Comparison of ENCODE assay signal across 22 cellular contexts in the genomic region with DNA sequence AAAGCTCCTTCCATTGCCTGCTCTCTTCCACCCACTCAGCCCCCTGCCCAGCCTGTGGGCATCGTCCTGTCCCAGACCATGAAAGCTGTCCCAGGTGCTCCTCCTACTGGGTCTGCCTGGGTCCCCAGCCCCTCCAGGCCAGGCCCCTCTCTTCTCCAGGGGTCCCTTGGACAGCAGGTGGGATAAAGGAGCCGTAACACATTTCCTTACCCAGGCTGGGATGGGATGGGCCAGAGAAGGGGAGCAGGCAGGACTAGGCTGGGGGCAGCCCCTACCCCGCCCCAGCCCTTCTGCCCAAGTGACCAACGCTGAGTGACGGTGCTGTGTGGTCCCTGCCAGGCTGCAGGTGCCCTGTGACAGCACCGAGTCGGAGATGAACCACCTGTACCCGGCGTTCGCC.
DNase-seq lines count a peak whose midpoint lies in the region; ATAC-seq, FAIRE-seq and TF ChIP-seq lines count a peak whose summit lies in the region.
"Had no signal": no experiment of that assay in that cellular context is flagged by ENCODE, and none has a peak within 500 bp of the region (broad histone marks: within the 10 kb centered on the region; RNA-seq: fewer than 3 reads in every experiment).

No MANE protein-coding gene starts in this region.

- H3K4me3 ChIP-seq in breast epithelium (peak overlapping the region in 2 of 3 donors; percentile 2 to 46), WERI-Rb-1 (ENCODE audit: low read depth, low read length) (no peak overlapping the region), pancreas (no peak overlapping the region)
- H3K4me3 ChIP-seq: A549, GM12878 had no signal

- no peaks in the 10 kb centered on the region for H3K9me3 Mint-ChIP-seq in MCF 10A (ENCODE audit: unreplicated experiment)
- no peaks in the 10 kb centered on the region for H3K9me3 Mint-ChIP-seq in neural crest cell
- H3K9me3 Mint-ChIP-seq in stimulated activated naive B cell treated with anti-CD40 and anti-IgM and Interleukin-4, amounts not matched to agents 10 μg/mL and 1 μg/mL and 100 μg/mL, for 72 hours, result no peaks in the 10 kb centered on the region
- no peaks in the 10 kb centered on the region for H3K9me3 Mint-ChIP-seq in Calu3 (ENCODE audit: low read depth, unreplicated experiment)
- H3K9me3 Mint-ChIP-seq: CD4-positive, alpha-beta memory T cell had no signal

- H3K9me3 ChIP-seq in breast epithelium (no peaks in the 10 kb centered on the region), WERI-Rb-1 (ENCODE audit: severe bottlenecking) (no peaks in the 10 kb centered on the region), pancreas (no peaks in the 10 kb centered on the region)
- H3K9me3 ChIP-seq: A549, BE2C had no signal

- no peak overlapping the region for H3K27ac Mint-ChIP-seq in MCF 10A (ENCODE audit: low read depth, unreplicated experiment)
- peak overlapping the region; percentile 35 for H3K27ac Mint-ChIP-seq in neural crest cell (ENCODE audit: unreplicated experiment)
- H3K27ac Mint-ChIP-seq in stimulated activated naive B cell treated with anti-CD40 and anti-IgM and Interleukin-4, amounts not matched to agents 10 μg/mL and 1 μg/mL and 100 μg/mL, for 72 hours, result peak overlapping the region; percentile 39
- H3K27ac Mint-ChIP-seq in Calu3 (ENCODE audit: unreplicated experiment), result no peak overlapping the region
- H3K27ac Mint-ChIP-seq: CD4-positive, alpha-beta memory T cell had no signal

- peaks cover 6% of the 10 kb centered on the region for H3K36me3 Mint-ChIP-seq in MCF 10A (ENCODE audit: insufficient read depth, unreplicated experiment)
- no peaks in the 10 kb centered on the region for H3K36me3 Mint-ChIP-seq in neural crest cell (ENCODE audit: low read depth)
- H3K36me3 Mint-ChIP-seq in stimulated activated naive B cell treated with anti-CD40 and anti-IgM and Interleukin-4, amounts not matched to agents 10 μg/mL and 1 μg/mL and 100 μg/mL, for 72 hours, result no peaks in the 10 kb centered on the region
- peaks cover 4% of the 10 kb centered on the region for H3K36me3 Mint-ChIP-seq in Calu3 (ENCODE audit: insufficient read depth, unreplicated experiment)
- H3K36me3 Mint-ChIP-seq: CD4-positive, alpha-beta memory T cell had no signal

- H3K36me3 ChIP-seq in breast epithelium, result no peaks in the 10 kb centered on the region
- H3K36me3 ChIP-seq in WERI-Rb-1, result peaks cover 15% of the 10 kb centered on the region
- H3K36me3 ChIP-seq in pancreas, result no peaks in the 10 kb centered on the region
- H3K36me3 ChIP-seq: BE2C had no signal

- CTCF ChIA-PET in MCF 10A (lab: Yijun Ruan, JAX) (no interaction called here), Calu3 (lab: Charles Lee) (interaction anchor here (0.5 kb wide), 1 partner anchor 288 kb away, joined by 5 read pairs; no protein-coding TSS in a partner anchor)

- DNase-seq in breast epithelium (ENCODE audit: low spot score in 2 of 2) (no peak), MCF 10A (ENCODE audit: unreplicated experiment) (no peak), WERI-Rb-1 (no peak), neural crest cell (ENCODE audit: low read depth, low spot score) (no peak), Calu3 (no peak), pancreas (no peak)
- DNase-seq in stimulated activated naive B cell treated with anti-CD40 and anti-IgM and Interleukin-4, amounts not matched to agents 10 μg/mL and 1 μg/mL and 100 μg/mL, for 72 hours, result no peak
- DNase-seq: 8988T; ACHN; AML-193; BE2C; CD4-positive, alpha-beta memory T cell; COR-L47; DND-41; GOT3; HCEC 1CT had no signal

- H3K4me3 Mint-ChIP-seq in MCF 10A (ENCODE audit: unreplicated experiment) (no peak overlapping the region), neural crest cell (no peak overlapping the region), Calu3 (ENCODE audit: low read depth, unreplicated experiment) (no peak overlapping the region)
- no peak overlapping the region for H3K4me3 Mint-ChIP-seq in stimulated activated naive B cell treated with anti-CD40 and anti-IgM and Interleukin-4, amounts not matched to agents 10 μg/mL and 1 μg/mL and 100 μg/mL, for 72 hours
- H3K4me3 Mint-ChIP-seq: CD4-positive, alpha-beta memory T cell had no signal

- H3K4me1 Mint-ChIP-seq in MCF 10A (ENCODE audit: insufficient read depth, unreplicated experiment) (no peaks in the 10 kb centered on the region), neural crest cell (no peaks in the 10 kb centered on the region), Calu3 (ENCODE audit: low read depth, unreplicated experiment) (no peaks in the 10 kb centered on the region)
- H3K4me1 Mint-ChIP-seq in stimulated activated naive B cell treated with anti-CD40 and anti-IgM and Interleukin-4, amounts not matched to agents 10 μg/mL and 1 μg/mL and 100 μg/mL, for 72 hours, result peaks cover 8 to 10% of the 10 kb centered on the region in 2 donors
- H3K4me1 Mint-ChIP-seq: CD4-positive, alpha-beta memory T cell had no signal

- WGBS in pancreas, 2 donors, result 85 to 89% methylated on average over 10 of the region's 10 CpGs

- BruUV-seq in MCF 10A (replicated peaks; lab: Mats Ljungman, UMichigan), result no TSS peak
- BruUV-seq in Calu3 (replicated peaks; lab: Mats Ljungman, UMichigan), result no TSS peak

- H3K27me3 ChIP-seq in breast epithelium (no peaks in the 10 kb centered on the region), WERI-Rb-1 (ENCODE audit: insufficient read depth, low read depth, severe bottlenecking) (no peaks in the 10 kb centered on the region), pancreas (no peaks in the 10 kb centered on the region)
- H3K27me3 ChIP-seq: BE2C had no signal

- no peak overlapping the region for H3K27ac ChIP-seq in breast epithelium
- peak overlapping the region; percentile 53 for H3K27ac ChIP-seq in WERI-Rb-1
- no peak overlapping the region for H3K27ac ChIP-seq in pancreas
- H3K27ac ChIP-seq: A549 had no signal

- POLR2A ChIA-PET in MCF 10A (lab: Yijun Ruan, JAX), result no interaction called here

- FAIRE-seq in pancreas (lab: Jason Lieb, UNC), result no peak
- FAIRE-seq: A549, G401.6, GM12878, GM18507, H54 had no signal

- H3K4me1 ChIP-seq in breast epithelium, result peaks cover 0 to 3% of the 10 kb centered on the region in 2 donors
- no peaks in the 10 kb centered on the region for H3K4me1 ChIP-seq in pancreas
- H3K4me1 ChIP-seq: A549, BE2C had no signal

- TF ChIP-seq CTCF in breast epithelium (IDR thresholded peaks at IDR 0.05) (no peak), MCF 10A (IDR thresholded peaks at IDR 0.05; ENCODE audit: unreplicated experiment) (no peak), WERI-Rb-1 (IDR thresholded peaks at IDR 0.05; ENCODE audit: low read depth, low read length) (no peak), neural crest cell (conservative IDR thresholded peaks at IDR 0.05) (no peak), Calu3 (IDR thresholded peaks at IDR 0.05; ENCODE audit: unreplicated experiment) (no peak), pancreas (IDR thresholded peaks at IDR 0.05) (no peak)

- intact Hi-C loops in breast epithelium (cut with DNase I; ENCODE audit: low total_unique reads) (no loop called here), MCF 10A (cut with micrococcal nuclease) (loop anchor here (10.0 kb wide), 1 partner anchor 74 kb away; no protein-coding TSS in a partner anchor), Calu3 (cut with micrococcal nuclease; ENCODE audit: unreplicated experiment) (no loop called here), pancreas (cut with DNase I) (no loop called here)

- no peak for TF ChIP-seq POLR2A in breast epithelium (IDR thresholded peaks at IDR 0.05)

- H3K27me3 Mint-ChIP-seq in MCF 10A (ENCODE audit: insufficient read depth, unreplicated experiment) (no peaks in the 10 kb centered on the region), neural crest cell (ENCODE audit: low read depth) (no peaks in the 10 kb centered on the region), Calu3 (ENCODE audit: unreplicated experiment) (peaks cover 42% of the 10 kb centered on the region)
- H3K27me3 Mint-ChIP-seq in stimulated activated naive B cell treated with anti-CD40 and anti-IgM and Interleukin-4, amounts not matched to agents 10 μg/mL and 1 μg/mL and 100 μg/mL, for 72 hours, result peaks cover 3 to 16% of the 10 kb centered on the region in 2 donors
- H3K27me3 Mint-ChIP-seq: CD4-positive, alpha-beta memory T cell had no signal

- ATAC-seq in stimulated activated naive B cell treated with anti-CD40 and anti-IgM and Interleukin-4, amounts not matched to agents 10 μg/mL and 1 μg/mL and 100 μg/mL, for 72 hours (replicated peaks), result no peak
- ATAC-seq in pancreas, result no peak
- no peak for ATAC-seq in GM18861 (IDR thresholded peaks at IDR 0.05; ENCODE audit: unreplicated experiment)
- ATAC-seq: GM12878 had no signal

Comparison
In these comparisons a context has a peak if more than half of its experiments do, and no peak if none do; other contexts are left out.
1. H3K4me3 ChIP-seq: peak in breast epithelium (2 of 3); none in WERI-Rb-1 (single experiment) and pancreas (0 of 4).
2. H3K27ac Mint-ChIP-seq: peak in neural crest cell (single experiment) and stimulated activated naive B cell treated with anti-CD40 and anti-IgM and Interleukin-4, amounts not matched to agents 10 μg/mL and 1 μg/mL and 100 μg/mL, for 72 hours (single experiment); none in MCF 10A (single experiment) and Calu3 (single experiment).